8 cellular contexts compared by ENCODE assay signal in the genomic region with DNA sequence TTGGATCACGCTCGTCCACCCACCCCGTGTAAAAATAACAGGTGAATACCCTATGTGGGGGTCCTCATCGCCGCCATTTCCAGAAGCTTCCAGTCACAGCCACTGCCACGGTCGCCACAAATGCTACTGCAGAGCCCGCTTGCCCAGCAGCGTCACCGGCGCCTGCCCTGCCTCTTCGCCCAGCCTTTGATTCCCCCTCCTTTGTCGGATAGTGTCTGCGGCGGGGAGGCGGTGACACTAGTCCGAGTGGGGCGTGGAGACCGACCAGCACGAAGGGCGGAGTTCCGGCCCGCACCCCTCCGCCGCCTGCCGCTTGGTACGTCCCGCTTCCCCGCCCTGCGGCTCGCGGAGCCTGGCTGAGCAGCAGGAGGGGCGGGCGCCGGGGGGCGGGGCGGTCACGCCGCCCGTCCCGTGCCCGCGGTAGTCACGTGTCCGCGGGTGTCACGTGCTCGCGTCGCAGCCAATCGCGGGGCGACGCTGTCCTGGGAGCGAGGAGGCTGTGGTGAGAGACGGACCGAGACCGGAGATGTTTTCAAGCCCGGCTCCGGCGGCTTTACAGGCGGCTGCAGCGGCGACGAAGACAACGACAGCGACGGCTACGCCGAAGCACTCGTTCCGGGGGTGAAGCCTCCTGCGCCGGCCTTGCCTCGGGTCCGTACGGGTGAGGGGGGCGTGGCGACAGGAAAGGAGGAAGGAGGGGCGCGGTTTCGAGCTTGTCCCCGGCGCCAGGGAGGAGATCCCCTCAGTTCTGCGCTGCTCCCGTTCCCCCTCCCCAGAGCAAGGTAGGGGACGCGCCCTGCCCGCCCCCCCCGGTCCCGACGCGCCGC. TPM values are rescaled to one million over a fixed set of nuclear protein-coding genes. Genes with fewer than 3 reads are reported as not detected.
A peak's percentile ranks its signal among the peaks of the same experiment; 100 is the strongest.
DNase-seq lines count a peak whose midpoint lies in the region; ATAC-seq and TF ChIP-seq lines count a peak whose summit lies in the region.

A gene (plus strand): TSS at position 467 of the 827 bp plus-strand sequence. CDS start 45,652 bp downstream, outside the sequence.

- H3K36me3 ChIP-seq in BLaER1 treated with 17β-estradiol and CSF1 and Interleukin-3, amounts not matched to agents 10 nM and 100 nM = peaks cover 33 to 40% (median 37%) of the 10 kb centered on the region in 11 experiments

- CTCF ChIA-PET in activated CD4-positive, alpha-beta T cell treated with anti-CD3 and anti-CD28 coated beads, Interleukin-2, amount 10 ng/mL, durations not matched to agents 7 days and 5 days (lab: Charles Lee) = interaction anchor here (0.7 to 2.5 kb wide), 4 partner anchors 13 to 45 kb away, joined by 3 to 6 read pairs (median 4); no protein-coding TSS in a partner anchor

- H3K9ac ChIP-seq in BLaER1 treated with 17β-estradiol and CSF1 and Interleukin-3, amounts not matched to agents 10 nM and 100 nM = peak within 1 kb of the TSS; percentile 83 to 95 (median 91)

- TF ChIP-seq CTCF in coronary artery (IDR thresholded peaks at IDR 0.05) = no peak

- DNase-seq in NCI-H69 (lab: John Stamatoyannopoulos, UW) = peak; percentile 100
- DNase-seq in activated CD4-positive, alpha-beta T cell treated with anti-CD3 and anti-CD28 coated beads, Interleukin-2, amount 10 ng/mL, durations not matched to agents 7 days and 5 days = peak; percentile 96
- peak; percentile 99 for DNase-seq in coronary artery (ENCODE audit: low spot score)
- DNase-seq in left kidney (ENCODE audit: low read depth, low spot score) = peak; percentile 99
- DNase-seq in stimulated activated CD4-positive, alpha-beta T cell treated with anti-CD3 and anti-CD28 coated beads, Interleukin-1b, Interleukin-23, amount 100 ng/mL, for 48 hours = peak; percentile 97

- POLR2A ChIA-PET in activated CD4-positive, alpha-beta T cell treated with anti-CD3 and anti-CD28 coated beads, Interleukin-2, amount 10 ng/mL, durations not matched to agents 7 days and 5 days (lab: Charles Lee) = no interaction called here

- H4K20me1 ChIP-seq in BLaER1 treated with 17β-estradiol and CSF1 and Interleukin-3, amounts not matched to agents 10 nM and 100 nM = peaks cover 10 to 71% (median 49%) of the 10 kb centered on the region in 11 experiments; a peak in 19 of 22 replicates

- H3K9me3 ChIP-seq in BLaER1 treated with 17β-estradiol and CSF1 and Interleukin-3, amounts not matched to agents 10 nM and 100 nM (replicated peaks in 1 of 11) = no peaks in the 10 kb centered on the region

- H3K4me1 ChIP-seq in BLaER1 treated with 17β-estradiol and CSF1 and Interleukin-3, amounts not matched to agents 10 nM and 100 nM = peaks cover 38 to 54% (median 48%) of the 10 kb centered on the region in 10 experiments

- H3K4me1 Mint-ChIP-seq in activated CD4-positive, alpha-beta T cell treated with anti-CD3 and anti-CD28 coated beads, Interleukin-2, amount 10 ng/mL, durations not matched to agents 7 days and 5 days = peaks cover 63% of the 10 kb centered on the region

- peak within 1 kb of the TSS; percentile 92 to 98 (median 96) for H3K4me2 ChIP-seq in BLaER1 treated with 17β-estradiol and CSF1 and Interleukin-3, amounts not matched to agents 10 nM and 100 nM

- peak within 1 kb of the TSS; percentile 69 to 91 (median 79) for H3K4me3 ChIP-seq in BLaER1 treated with 17β-estradiol and CSF1 and Interleukin-3, amounts not matched to agents 10 nM and 100 nM
- peak within 1 kb of the TSS; percentile 85 for H3K4me3 ChIP-seq in coronary artery

- H3K4me3 Mint-ChIP-seq in activated CD4-positive, alpha-beta T cell treated with anti-CD3 and anti-CD28 coated beads, Interleukin-2, amount 10 ng/mL, durations not matched to agents 7 days and 5 days = peak within 1 kb of the TSS; percentile 95

- no peaks in the 10 kb centered on the region for H3K9me3 Mint-ChIP-seq in activated CD4-positive, alpha-beta T cell treated with anti-CD3 and anti-CD28 coated beads, Interleukin-2, amount 10 ng/mL, durations not matched to agents 7 days and 5 days

- peaks cover 49% of the 10 kb centered on the region for H3K36me3 Mint-ChIP-seq in activated CD4-positive, alpha-beta T cell treated with anti-CD3 and anti-CD28 coated beads, Interleukin-2, amount 10 ng/mL, durations not matched to agents 7 days and 5 days (ENCODE audit: low read depth)

- no peaks in the 10 kb centered on the region for H3K27me3 Mint-ChIP-seq in activated CD4-positive, alpha-beta T cell treated with anti-CD3 and anti-CD28 coated beads, Interleukin-2, amount 10 ng/mL, durations not matched to agents 7 days and 5 days

- H3K27me3 ChIP-seq in BLaER1 treated with 17β-estradiol and CSF1 and Interleukin-3, amounts not matched to agents 10 nM and 100 nM = no peaks in the 10 kb centered on the region

- H3K27ac ChIP-seq in BLaER1 treated with 17β-estradiol and CSF1 and Interleukin-3, amounts not matched to agents 10 nM and 100 nM = peak within 1 kb of the TSS; percentile 81 to 96 (median 90)
- peak within 1 kb of the TSS; percentile 98 to 99 for H3K27ac ChIP-seq in coronary artery

- ATAC-seq in GM19372 (IDR thresholded peaks at IDR 0.05; ENCODE audit: low read depth, unreplicated experiment) (peak; percentile 64), HG03521 (IDR thresholded peaks at IDR 0.05; ENCODE audit: unreplicated experiment) (peak; percentile 69)

- peak within 1 kb of the TSS; percentile 99 for H3K27ac Mint-ChIP-seq in activated CD4-positive, alpha-beta T cell treated with anti-CD3 and anti-CD28 coated beads, Interleukin-2, amount 10 ng/mL, durations not matched to agents 7 days and 5 days

RNA-seq across cellular contexts. Expression of the gene that starts here (rescaled TPM):
- 100 to 1,000 TPM in 1 of 2 experiments, 10 to 100 TPM in 1; 79.4 to 107 TPM for total RNA-seq in activated CD4-positive, alpha-beta T cell treated with anti-CD3 and anti-CD28 coated beads, Interleukin-2, amount 10 ng/mL, durations not matched to agents 7 days and 5 days

Comparison
In these comparisons a context has a peak if more than half of its experiments do, and no peak if none do; other contexts are left out.
1. Peak in every context shown above with its lines: DNase-seq, ATAC-seq, H3K4me3 ChIP-seq and H3K27ac ChIP-seq.